10 cellular contexts compared by ENCODE assay signal in genomic region chr14:50082308-50082742, GRCh38. TPM values are rescaled to one million over a fixed set of nuclear protein-coding genes. Genes with fewer than 3 reads are reported as not detected.
A peak's percentile ranks its signal among the peaks of the same experiment; 100 is the strongest.
DNase-seq lines count a peak whose midpoint lies in the region; ATAC-seq and TF ChIP-seq lines count a peak whose summit lies in the region.
"Had no signal": no experiment of that assay in that cellular context is flagged by ENCODE, and none has a peak within 500 bp of the region (broad histone marks: within the 10 kb centered on the region; RNA-seq: fewer than 3 reads in every experiment).

No MANE protein-coding gene starts in this region.

- H3K4me3 Mint-ChIP-seq in activated T-helper 17 cell treated with anti-CD3 and anti-CD28 coated beads, Interleukin-2, amount 50 U/mL, for 72 hours, result peak overlapping the region; percentile 94

- peaks cover 0 to 3% (median 0%) of the 10 kb centered on the region in 4 donors for H3K4me1 ChIP-seq in liver (ENCODE audit: control insufficient read depth in 4 of 4, insufficient read depth in 4 of 4, low read length in 3 of 4)
- H3K4me1 ChIP-seq in stomach, result peaks cover 0 to 9% (median 0%) of the 10 kb centered on the region in 4 donors

- no peak overlapping the region for H3K4me3 ChIP-seq in liver (ENCODE audit: low read depth in 1 of 3, low read length in 3 of 3)
- no peak overlapping the region for H3K4me3 ChIP-seq in stomach

- H3K36me3 ChIP-seq in liver (ENCODE audit: control insufficient read depth in 4 of 4, insufficient read depth in 3 of 4, low read depth in 1 of 4, low read length in 3 of 4) (no peaks in the 10 kb centered on the region), stomach (no peaks in the 10 kb centered on the region)

- no peak for DNase-seq in stomach
- no peak for DNase-seq in hippocampal formation (lab: John Stamatoyannopoulos, UW)
- no peak for DNase-seq in 8988T
- DNase-seq: GF-D8, NCI-H345 had no signal

- no peaks in the 10 kb centered on the region for H3K27me3 ChIP-seq in liver (ENCODE audit: control insufficient read depth in 4 of 4, insufficient read depth in 4 of 4, low read length in 3 of 4)
- H3K27me3 ChIP-seq in stomach, result no peaks in the 10 kb centered on the region

- ATAC-seq in activated T-helper 17 cell treated with anti-CD3 and anti-CD28 coated beads, Interleukin-2, amount 50 U/mL, for 72 hours (replicated peaks), result no peak
- ATAC-seq in GM21786 (IDR thresholded peaks at IDR 0.05; ENCODE audit: unreplicated experiment), result no peak

- H3K27me3 Mint-ChIP-seq in activated T-helper 17 cell treated with anti-CD3 and anti-CD28 coated beads, Interleukin-2, amount 50 U/mL, for 72 hours, result no peaks in the 10 kb centered on the region

- peaks cover 30% of the 10 kb centered on the region for H3K4me1 Mint-ChIP-seq in activated T-helper 17 cell treated with anti-CD3 and anti-CD28 coated beads, Interleukin-2, amount 50 U/mL, for 72 hours

- H3K9ac ChIP-seq in liver (ENCODE audit: low read depth in 1 of 2, low read length in 2 of 2), result peak overlapping the region in 1 of 2 donors; percentile 28

- H3K27ac ChIP-seq in liver (ENCODE audit: low read depth in 1 of 2, low read length in 2 of 2) (peak overlapping the region; percentile 7 to 23), stomach (peak overlapping the region; percentile 18 to 81 (median 67))
- H3K27ac ChIP-seq: HL-60 had no signal

- H3K27ac Mint-ChIP-seq in activated T-helper 17 cell treated with anti-CD3 and anti-CD28 coated beads, Interleukin-2, amount 50 U/mL, for 72 hours, result peak overlapping the region; percentile 87

- no peak for TF ChIP-seq RAD21 in liver (IDR thresholded peaks at IDR 0.05)

- WGBS in liver, result 87% methylated on average over 8 of the region's 8 CpGs
- WGBS in stomach, 5 donors, result 51 to 63% (median 58%) methylated on average over 8 of the region's 8 CpGs

- 0 out of 2 replicates have a peak, but pooled peaks have one; percentile 24 for TF ChIP-seq POLR2A in Raji (IDR thresholded peaks at IDR 0.05; ENCODE audit: insufficient read depth, low read depth, low read length)
- no peak for TF ChIP-seq POLR2A in stomach (IDR thresholded peaks at IDR 0.05)

- peaks cover 46% of the 10 kb centered on the region for H3K36me3 Mint-ChIP-seq in activated T-helper 17 cell treated with anti-CD3 and anti-CD28 coated beads, Interleukin-2, amount 50 U/mL, for 72 hours (ENCODE audit: low read depth)

- no peaks in the 10 kb centered on the region for H3K9me3 Mint-ChIP-seq in activated T-helper 17 cell treated with anti-CD3 and anti-CD28 coated beads, Interleukin-2, amount 50 U/mL, for 72 hours

- intact Hi-C loops in stomach (cut with DNase I; ENCODE audit: low total_unique reads), result no loop called here

- TF ChIP-seq EP300 in stomach (IDR thresholded peaks at IDR 0.05), result no peak

- H3K9me3 ChIP-seq in liver (ENCODE audit: control insufficient read depth in 4 of 4, low read length in 3 of 4) (no peaks in the 10 kb centered on the region), stomach (no peaks in the 10 kb centered on the region)

- no peak for TF ChIP-seq CTCF in liver (IDR thresholded peaks at IDR 0.05; ENCODE audit: low read depth, low read length, missing input control)
- no peak for TF ChIP-seq CTCF in stomach (IDR thresholded peaks at IDR 0.05)

TF ChIP-seq in liver, 16 proteins besides CTCF, POLR2A, EP300 and RAD21:
- TF ChIP-seq REST (IDR thresholded peaks at IDR 0.05), result no peak
- no peak for TF ChIP-seq YY1 (IDR thresholded peaks at IDR 0.05)
- no peak for TF ChIP-seq FOXA1 (IDR thresholded peaks at IDR 0.05)
TF ChIP-seq in liver: peak in this region for 0.

RNA-seq across cellular contexts. Expression of gene VCPKMT, which starts 34.0 kb away (rescaled TPM):
- 10 to 100 TPM in 1 of 2 donors, 1 to 10 TPM in 1; 8.2 to 11.4 TPM for total RNA-seq in activated T-helper 17 cell treated with anti-CD3 and anti-CD28 coated beads, Interleukin-2, amount 50 U/mL, for 72 hours
- 1 to 10 TPM; 2.6 to 5.0 TPM for total RNA-seq in liver
- 1 to 10 TPM; 2.8 to 3.0 TPM for polyA plus RNA-seq in liver
- total RNA-seq in stomach, result 10 to 100 TPM in 2 of 5 donors, 1 to 10 TPM in 2, not detected in 1; 1.3 to 11.6 (median 7.7) TPM
- polyA plus RNA-seq in stomach, result 1 to 10 TPM; 4.5 to 9.8 (median 4.9) TPM
